In genomic region chr20:49768204-49769124, GRCh38 we compare ENCODE assay signal across 8 cellular contexts. TPM values are rescaled to one million over a fixed set of nuclear protein-coding genes. Genes with fewer than 3 reads are reported as not detected.
DNase-seq lines count a peak whose midpoint lies in the region; ATAC-seq and TF ChIP-seq lines count a peak whose summit lies in the region.

No MANE protein-coding gene starts in this region.

- peak overlapping the region in 1 of 2 donors; percentile 42 for H3K27ac Mint-ChIP-seq in natural killer cell

- DNase-seq in AG08396 (ENCODE audit: low spot score): peak; percentile 39
- DNase-seq in HPDE6-E6E7 (ENCODE audit: extremely low spot score): peak; percentile 93
- peak; percentile 92 for DNase-seq in SKM-1 (lab: John Stamatoyannopoulos, UW; ENCODE audit: unreplicated experiment)
- no peak for DNase-seq in natural killer cell
- DNase-seq in DMS 273 (lab: John Stamatoyannopoulos, UW; ENCODE audit: unreplicated experiment): no peak
- DNase-seq in NCI-H82 (lab: John Stamatoyannopoulos, UW): no peak

- H3K4me1 ChIP-seq in esophagus (ENCODE audit: control insufficient read depth in 2 of 2, insufficient read depth in 2 of 2, low read length in 1 of 2): peaks cover 0 to 26% of the 10 kb centered on the region in 2 donors

- H3K36me3 ChIP-seq in esophagus (ENCODE audit: control insufficient read depth in 2 of 2, insufficient read depth in 2 of 2, low read length in 1 of 2): no peaks in the 10 kb centered on the region

- peaks cover 10 to 13% of the 10 kb centered on the region in 2 donors for H3K4me1 Mint-ChIP-seq in natural killer cell

- peak; percentile 35 to 48 (median 40) for ATAC-seq in natural killer cell
- no peak for ATAC-seq in GM21619 (IDR thresholded peaks at IDR 0.05; ENCODE audit: unreplicated experiment)

- 18 to 23% methylated on average over 8 of the region's 8 CpGs for WGBS in esophagus, 2 donors

- H3K27me3 ChIP-seq in esophagus (ENCODE audit: control insufficient read depth in 1 of 2, insufficient read depth in 2 of 2, low read length in 2 of 2): no peaks in the 10 kb centered on the region

- H3K27ac ChIP-seq in esophagus (ENCODE audit: low read depth in 2 of 2, low read length in 1 of 2): peak overlapping the region; percentile 93 to 94

- peaks cover 0 to 8% of the 10 kb centered on the region in 2 donors for H3K27me3 Mint-ChIP-seq in natural killer cell (ENCODE audit: low read depth in 2 of 2)

- no peak for TF ChIP-seq CTCF in natural killer cell (IDR thresholded peaks at IDR 0.05)

- intact Hi-C loops in natural killer cell (cut with micrococcal nuclease): no loop called here

- H3K4me3 Mint-ChIP-seq in natural killer cell: no peak overlapping the region

- no peak overlapping the region for H3K4me3 ChIP-seq in esophagus (ENCODE audit: low read depth in 1 of 2, low read length in 2 of 2)

- no peaks in the 10 kb centered on the region for H3K9me3 Mint-ChIP-seq in natural killer cell

- no peaks in the 10 kb centered on the region for H3K36me3 Mint-ChIP-seq in natural killer cell

- peaks cover 0 to 3% of the 10 kb centered on the region in 2 donors for H3K9me3 ChIP-seq in esophagus (ENCODE audit: control insufficient read depth in 2 of 2, insufficient read depth in 1 of 2, low read depth in 1 of 2, low read length in 1 of 2)

RNA-seq across cellular contexts. Expression of gene SLC9A8, which starts 44.2 kb away (rescaled TPM):
- polyA plus RNA-seq in esophagus: 10 to 100 TPM; 11.5 to 16.6 TPM
- 10 to 100 TPM; 54.5 to 68.7 (median 58.8) TPM for total RNA-seq in natural killer cell

RNA-seq across cellular contexts. Expression of gene B4GALT5, which starts 54.8 kb away (rescaled TPM):
- 10 to 100 TPM; 17.9 to 28.3 TPM for polyA plus RNA-seq in esophagus
- total RNA-seq in natural killer cell: 10 to 100 TPM; 15.5 to 29.1 (median 28.6) TPM

Comparison
In these comparisons a context has a peak if more than half of its experiments do, and no peak if none do; other contexts are left out.
1. DNase-seq: peak in AG08396 (single experiment), HPDE6-E6E7 (single experiment) and SKM-1 (single experiment); none in natural killer cell (single experiment), DMS 273 (single experiment) and NCI-H82 (single experiment).